Comparison of ENCODE assay signal across 1 cellular context in genomic region chr2:231174211-231174651, GRCh38.
A peak's percentile ranks its signal among the peaks of the same experiment; 100 is the strongest.
TF ChIP-seq lines count a peak whose summit lies in the region.

No MANE protein-coding gene starts in this region.

TF ChIP-seq in K562, 482 proteins besides CTCF, POLR2A, EP300 and RAD21:
- TF ChIP-seq NFIX (CRISPR knock-in tag; IDR thresholded peaks at IDR 0.05; ENCODE audit: low read depth) = peak; percentile 70
- no peak for TF ChIP-seq ZKSCAN1 (IDR thresholded peaks at IDR 0.05; ENCODE audit: low read depth, low read length)
- peak; percentile 86 for TF ChIP-seq NFIC (IDR thresholded peaks at IDR 0.05)
TF ChIP-seq in K562: peak in this region for 2.
